Comparison of ENCODE assay signal across 26 cellular contexts in genomic region chr13:36082396-36082795, GRCh38. TPM values are rescaled to one million over a fixed set of nuclear protein-coding genes. Genes with fewer than 3 reads are reported as not detected.
"Had no signal": no experiment of that assay in that cellular context is flagged by ENCODE, and none has a peak within 500 bp of the region (broad histone marks: within the 10 kb centered on the region; RNA-seq: fewer than 3 reads in every experiment).

No MANE protein-coding gene starts in this region.

- H3K36me3 ChIP-seq: cardiac muscle cell, colonic mucosa, gastroesophageal sphincter, pancreas, prostate gland, sigmoid colon, suprapubic skin, tibial artery, upper lobe of right lung had no signal

- H3K79me2 ChIP-seq: hepatocyte had no signal

- H3K4me1 ChIP-seq: colonic mucosa, gastroesophageal sphincter, pancreas, prostate gland, sigmoid colon, suprapubic skin, tibial artery, upper lobe of right lung had no signal

- H3K27ac ChIP-seq: cardiac muscle cell, colonic mucosa, gastroesophageal sphincter, hepatocyte, pancreas, prostate gland, sigmoid colon, suprapubic skin, tibial artery, upper lobe of right lung had no signal

- H3K9me3 ChIP-seq: colonic mucosa, gastroesophageal sphincter, pancreas, prostate gland, sigmoid colon, suprapubic skin, tibial artery, upper lobe of right lung had no signal

- H3K27me3 ChIP-seq: cardiac muscle cell, colonic mucosa, gastroesophageal sphincter, pancreas, sigmoid colon, suprapubic skin, tibial artery, upper lobe of right lung had no signal

- ATAC-seq: gastroesophageal sphincter; left colon; naive thymus-derived CD4-positive, alpha-beta T cell; pancreas; stimulated activated naive B cell treated with anti-CD40 and anti-IgM and Interleukin-4, amounts not matched to agents 10 μg/mL and 1 μg/mL and 100 μg/mL, for 72 hours; upper lobe of right lung had no signal

- DNase-seq: activated CD4-positive, alpha-beta T cell treated with anti-CD3 and anti-CD28 coated beads for 4 hours; activated CD4-positive, alpha-beta T cell treated with anti-CD3 and anti-CD28 coated beads, Interleukin-2, amount 50 U/mL, for 48 hours; activated CD8-positive, alpha-beta memory T cell treated with anti-CD3 and anti-CD28 coated beads for 24 hours; activated effector memory CD4-positive, alpha-beta T cell treated with Interleukin-2 at 50 U/mL for 16 hours; activated naive CD4-positive, alpha-beta T cell treated with Interleukin-2 at 50 U/mL for 16 hours; anterior cingulate cortex; cerebellar nuclear complex; colonic mucosa; effector CD8-positive, alpha-beta T cell; left colon; mammary epithelial cell; naive thymus-derived CD4-positive, alpha-beta T cell; pancreas; sigmoid colon; stimulated activated CD4-positive, alpha-beta T cell treated with anti-CD3 and anti-CD28 coated beads, Interleukin-1b, Interleukin-23, amount 100 ng/mL, for 48 hours; stimulated activated CD4-positive, alpha-beta T cell treated with anti-CD3 and anti-CD28 coated beads, Interleukin-4, amount 100 ng/mL, for 4 hours; stimulated activated CD8-positive, alpha-beta memory T cell treated with anti-CD3 and anti-CD28 coated beads, Interleukin-4, amount 100 ng/mL, for 48 hours; stimulated activated naive B cell treated with anti-CD40 and anti-IgM and Interleukin-4, amounts not matched to agents 10 μg/mL and 1 μg/mL and 100 μg/mL, for 72 hours; tibial artery; upper lobe of right lung had no signal

- H3K4me2 ChIP-seq: hepatocyte, smooth muscle cell had no signal

- H2AFZ ChIP-seq: hepatocyte had no signal

- H3K4me3 ChIP-seq: cardiac muscle cell, colonic mucosa, gastroesophageal sphincter, hepatocyte, pancreas, prostate gland, sigmoid colon, smooth muscle cell, suprapubic skin, tibial artery, upper lobe of right lung had no signal

RNA-seq across cellular contexts. Expression of gene DCLK1, which starts 48.8 kb away (rescaled TPM):
- total RNA-seq: naive thymus-derived CD4-positive, alpha-beta T cell had no signal
- polyA plus RNA-seq: cardiac muscle cell; naive thymus-derived CD4-positive, alpha-beta T cell; smooth muscle cell had no signal
